Comparison of ENCODE assay signal across 9 cellular contexts in genomic region chr11:47896199-47896598, GRCh38.
"Had no signal": no experiment of that assay in that cellular context is flagged by ENCODE, and none has a peak within 500 bp of the region (broad histone marks: within the 10 kb centered on the region; RNA-seq: fewer than 3 reads in every experiment).

No MANE protein-coding gene starts in this region.

- FAIRE-seq: HTR-8/SVneo had no signal

- H3K27ac ChIP-seq: GM23248 had no signal

- ATAC-seq: HCT116 had no signal

- H3K4me3 ChIP-seq: GM23248, HAP-1 had no signal

- H3K9ac ChIP-seq: GM23248 had no signal

- H3K36me3 ChIP-seq: HAP-1 had no signal

- H3K4me3 Mint-ChIP-seq: HFFc6, IgD-negative memory B cell had no signal

- H3K27ac Mint-ChIP-seq: HFFc6, IgD-negative memory B cell had no signal

- H3K9me3 ChIP-seq: HAP-1 had no signal

- H3K4me1 ChIP-seq: HAP-1 had no signal

- H3K27me3 Mint-ChIP-seq: IgD-negative memory B cell had no signal

- DNase-seq: GM23248, GOT3, H7, HFFc6, KBM-7 had no signal

- H3K9me3 Mint-ChIP-seq: HFFc6 had no signal
